12 cellular contexts compared by ENCODE assay signal in the genomic region with DNA sequence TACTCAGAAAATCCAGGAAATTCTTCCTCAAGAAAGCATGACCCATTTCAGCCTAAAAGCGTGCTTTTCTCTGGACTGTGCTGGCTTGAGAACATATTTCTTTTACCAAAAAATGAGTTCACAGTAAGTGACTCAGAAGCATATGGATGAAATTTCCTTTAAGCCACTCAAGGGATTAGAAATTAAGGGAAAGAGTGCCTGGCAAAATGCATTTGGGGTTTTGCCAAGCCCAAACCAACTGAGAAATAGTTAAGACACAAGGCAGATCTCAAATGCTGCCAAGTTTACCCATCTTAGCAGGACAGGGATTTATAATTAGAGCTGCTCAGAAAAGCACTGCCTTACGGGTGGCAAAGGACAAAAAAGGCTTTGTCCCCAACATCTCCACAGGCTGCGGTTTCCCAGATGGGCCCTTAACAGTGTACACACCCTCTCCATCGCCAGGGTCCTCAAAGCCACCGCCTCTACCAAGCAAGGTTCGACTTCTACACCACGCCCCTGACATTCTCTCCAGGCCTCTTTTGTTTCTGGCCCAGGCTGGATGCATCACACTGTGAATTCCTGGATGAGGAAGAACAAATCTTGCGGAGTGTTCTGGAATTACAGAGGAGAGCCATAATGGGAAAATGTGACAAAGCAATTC. TPM values are rescaled to one million over a fixed set of nuclear protein-coding genes. Genes with fewer than 3 reads are reported as not detected.
DNase-seq lines count a peak whose midpoint lies in the region; TF ChIP-seq lines count a peak whose summit lies in the region.
"Had no signal": no experiment of that assay in that cellular context is flagged by ENCODE, and none has a peak within 500 bp of the region (broad histone marks: within the 10 kb centered on the region; RNA-seq: fewer than 3 reads in every experiment).

No MANE protein-coding gene starts in this region.

- in situ Hi-C loops in astrocyte of the cerebellum (cut with HindIII; ENCODE audit: low sequenced_read_pairs), result no loop called here

- peaks cover 0 to 3% (median 1%) of the 10 kb centered on the region in 3 donors for H3K27me3 Mint-ChIP-seq in immature natural killer cell (ENCODE audit: low read depth in 3 of 3)

- H3K4me1 ChIP-seq in thyroid gland, result peaks cover 20 to 34% of the 10 kb centered on the region in 2 donors

- DNase-seq in HS-5 (ENCODE audit: low read depth) (peak; percentile 81), astrocyte of the cerebellum (ENCODE audit: low read depth) (peak; percentile 59), iPS DF 4.7 (ENCODE audit: extremely low read depth, low spot score) (peak; percentile 5), thyroid gland (peak in 1 of 2 donors; percentile 11), immature natural killer cell (no peak), SW 1271 (lab: John Stamatoyannopoulos, UW) (no peak), NCI-H345 treated with DMSO at 0.1 percent for 48 hours (lab: John Stamatoyannopoulos, UW; ENCODE audit: unreplicated experiment) (no peak)
- DNase-seq in stimulated activated CD4-positive, alpha-beta T cell treated with anti-CD3 and anti-CD28 coated beads, Interleukin-4, amount 100 ng/mL, for 4 hours, result no peak
- DNase-seq: activated CD4-positive, alpha-beta T cell treated with anti-CD3 and anti-CD28 coated beads for 4 hours; effector CD4-positive, alpha-beta T cell; NCI-H2081; stimulated activated naive CD4-positive, alpha-beta T cell treated with Interleukin-2 at 50 U/mL for 16 hours had no signal

- TF ChIP-seq CTCF in astrocyte of the cerebellum (IDR thresholded peaks at IDR 0.05; ENCODE audit: low read depth, low read length, missing control alignments) (no peak), thyroid gland (IDR thresholded peaks at IDR 0.05) (no peak)

- H3K4me3 ChIP-seq in astrocyte of the cerebellum (ENCODE audit: low read depth, low read length), result no peak overlapping the region
- no peak overlapping the region for H3K4me3 ChIP-seq in thyroid gland (replicated peaks in 1 of 3)

- H3K36me3 ChIP-seq in thyroid gland, result no peaks in the 10 kb centered on the region

- no peaks in the 10 kb centered on the region for H3K4me1 Mint-ChIP-seq in immature natural killer cell

- H3K4me3 Mint-ChIP-seq in immature natural killer cell, result no peak overlapping the region

- no peak overlapping the region for H3K27ac Mint-ChIP-seq in immature natural killer cell

- 68 to 70% methylated on average over 8 of the region's 8 CpGs for WGBS in thyroid gland, 2 donors

- intact Hi-C loops in thyroid gland (cut with DNase I), result loop anchor here (5.0 kb wide), 1 partner anchor 109 kb away; no protein-coding TSS in a partner anchor

- peaks cover 3 to 39% (median 39%) of the 10 kb centered on the region in 3 donors for H3K36me3 Mint-ChIP-seq in immature natural killer cell

- peak overlapping the region in 2 of 3 donors; percentile 5 to 56 for H3K27ac ChIP-seq in thyroid gland

- H3K9me3 ChIP-seq in thyroid gland, result no peaks in the 10 kb centered on the region

- no peaks in the 10 kb centered on the region for H3K27me3 ChIP-seq in thyroid gland

- no peaks in the 10 kb centered on the region for H3K9me3 Mint-ChIP-seq in immature natural killer cell

- TF ChIP-seq POLR2A in thyroid gland (IDR thresholded peaks at IDR 0.05), result no peak

RNA-seq across cellular contexts. Expression of a gene that starts 30.1 kb away (rescaled TPM):
- total RNA-seq in thyroid gland, result 1 to 10 TPM; 5.8 to 8.6 (median 7.3) TPM
- polyA plus RNA-seq in immature natural killer cell, result 1 to 10 TPM; 1.2 to 3.4 (median 2.1) TPM

RNA-seq across cellular contexts. Expression of a gene that starts 56.6 kb away (rescaled TPM):
- total RNA-seq in thyroid gland, result 10 to 100 TPM; 21.8 to 24.4 (median 22.8) TPM
- polyA plus RNA-seq in immature natural killer cell, result 10 to 100 TPM in 2 of 3 donors, 1 to 10 TPM in 1; 3.8 to 21.1 (median 11.9) TPM

Comparison
In these comparisons a context has a peak if more than half of its experiments do, and no peak if none do; other contexts are left out.
1. DNase-seq: peak in HS-5 (single experiment), astrocyte of the cerebellum (single experiment) and iPS DF 4.7 (single experiment); none in immature natural killer cell (0 of 3), SW 1271 (0 of 2), NCI-H345 treated with DMSO at 0.1 percent for 48 hours (single experiment) and stimulated activated CD4-positive, alpha-beta T cell treated with anti-CD3 and anti-CD28 coated beads, Interleukin-4, amount 100 ng/mL, for 4 hours (0 of 2).